In genomic region chr14:25103820-25104219, GRCh38 we compare ENCODE assay signal across 35 cellular contexts. TPM values are rescaled to one million over a fixed set of nuclear protein-coding genes. Genes with fewer than 3 reads are reported as not detected.
"Had no signal": no experiment of that assay in that cellular context is flagged by ENCODE, and none has a peak within 500 bp of the region (broad histone marks: within the 10 kb centered on the region; RNA-seq: fewer than 3 reads in every experiment).

No MANE protein-coding gene starts in this region.

- DNase-seq: activated CD4-positive, alpha-beta memory T cell treated with anti-CD3 and anti-CD28 coated beads, Interleukin-2, amount 10 ng/mL, durations not matched to agents 7 days and 5 days; activated CD4-positive, alpha-beta T cell treated with anti-CD3 and anti-CD28 coated beads for 1 hour; activated CD4-positive, alpha-beta T cell treated with anti-CD3 and anti-CD28 coated beads for 48 hours; activated CD4-positive, CD25-positive, alpha-beta regulatory T cell; activated CD8-positive, alpha-beta memory T cell treated with anti-CD3 and anti-CD28 coated beads for 24 hours; activated CD8-positive, alpha-beta memory T cell treated with anti-CD3 and anti-CD28 coated beads, Interleukin-2, amount 10 ng/mL, durations not matched to agents 7 days and 5 days; activated CD8-positive, alpha-beta memory T cell treated with anti-CD3 and anti-CD28 coated beads, Interleukin-2, amount 50 U/mL, for 48 hours; activated effector memory CD4-positive, alpha-beta T cell treated with Interleukin-2 at 50 U/mL for 16 hours; activated naive CD4-positive, alpha-beta T cell treated with anti-CD3 and anti-CD28 coated beads, Interleukin-2, amount 10 ng/mL, durations not matched to agents 7 days and 5 days; activated naive CD8-positive, alpha-beta T cell treated with anti-CD3 and anti-CD28 coated beads, Interleukin-2, amount 50 U/mL, for 24 hours; activated T-cell treated with anti-CD3 and anti-CD28 coated beads, Interleukin-2, amount 50 U/mL, for 48 hours; anterior cingulate cortex; brain microvascular endothelial cell; central memory CD4-positive, alpha-beta T cell; KG1; MM.1S; NCI-H1092 treated with DMSO at 0.1 percent for 48 hours; NCI-H1417; NCI-H146; NCI-H187; NCI-H2029 treated with DMSO at 0.1 percent for 48 hours; NCI-H2171 treated with DMSO at 0.1 percent for 48 hours; NCI-H2227 treated with DMSO at 0.1 percent for 48 hours; NCI-H446 treated with DMSO at 0.1 percent for 48 hours; NCI-H524; NCI-H69; NK-92 treated with Interleukin-12 subunit alpha and Interleukin-12 subunit beta, amount 100 ng/mL, for 24 hours; OCI-M1; SHP77 treated with DMSO at 0.1 percent for 48 hours; SW 1271; T-helper 1 cell; T-helper 2 cell; T-helper 9 cell; WERI-Rb-1 had no signal

- H3K4me3 Mint-ChIP-seq: activated CD4-positive, alpha-beta memory T cell treated with anti-CD3 and anti-CD28 coated beads, Interleukin-2, amount 10 ng/mL, durations not matched to agents 7 days and 5 days; activated CD8-positive, alpha-beta memory T cell treated with anti-CD3 and anti-CD28 coated beads, Interleukin-2, amount 10 ng/mL, durations not matched to agents 7 days and 5 days; activated naive CD4-positive, alpha-beta T cell treated with anti-CD3 and anti-CD28 coated beads, Interleukin-2, amount 10 ng/mL, durations not matched to agents 7 days and 5 days; activated naive CD8-positive, alpha-beta T cell; activated naive CD8-positive, alpha-beta T cell treated with anti-CD3 and anti-CD28 coated beads, Interleukin-2, amount 50 U/mL, for 24 hours had no signal

- H3K27ac Mint-ChIP-seq: activated CD4-positive, alpha-beta memory T cell treated with anti-CD3 and anti-CD28 coated beads, Interleukin-2, amount 10 ng/mL, durations not matched to agents 7 days and 5 days; activated CD8-positive, alpha-beta memory T cell treated with anti-CD3 and anti-CD28 coated beads, Interleukin-2, amount 10 ng/mL, durations not matched to agents 7 days and 5 days; activated naive CD4-positive, alpha-beta T cell treated with anti-CD3 and anti-CD28 coated beads, Interleukin-2, amount 10 ng/mL, durations not matched to agents 7 days and 5 days; activated naive CD8-positive, alpha-beta T cell; activated naive CD8-positive, alpha-beta T cell treated with anti-CD3 and anti-CD28 coated beads, Interleukin-2, amount 50 U/mL, for 24 hours had no signal

- ATAC-seq: activated CD8-positive, alpha-beta memory T cell treated with anti-CD3 and anti-CD28 coated beads, Interleukin-2, amount 10 ng/mL, durations not matched to agents 7 days and 5 days; activated naive CD8-positive, alpha-beta T cell treated with anti-CD3 and anti-CD28 coated beads, Interleukin-2, amount 50 U/mL, for 24 hours had no signal

- H3K4me1 Mint-ChIP-seq: activated CD4-positive, alpha-beta memory T cell treated with anti-CD3 and anti-CD28 coated beads, Interleukin-2, amount 10 ng/mL, durations not matched to agents 7 days and 5 days; activated CD8-positive, alpha-beta memory T cell treated with anti-CD3 and anti-CD28 coated beads, Interleukin-2, amount 10 ng/mL, durations not matched to agents 7 days and 5 days; activated naive CD4-positive, alpha-beta T cell treated with anti-CD3 and anti-CD28 coated beads, Interleukin-2, amount 10 ng/mL, durations not matched to agents 7 days and 5 days; activated naive CD8-positive, alpha-beta T cell treated with anti-CD3 and anti-CD28 coated beads, Interleukin-2, amount 50 U/mL, for 24 hours had no signal

- H3K36me3 Mint-ChIP-seq: activated CD8-positive, alpha-beta memory T cell treated with anti-CD3 and anti-CD28 coated beads, Interleukin-2, amount 10 ng/mL, durations not matched to agents 7 days and 5 days; activated naive CD4-positive, alpha-beta T cell treated with anti-CD3 and anti-CD28 coated beads, Interleukin-2, amount 10 ng/mL, durations not matched to agents 7 days and 5 days; activated naive CD8-positive, alpha-beta T cell had no signal

- H3K9me3 Mint-ChIP-seq: activated CD4-positive, alpha-beta memory T cell treated with anti-CD3 and anti-CD28 coated beads, Interleukin-2, amount 10 ng/mL, durations not matched to agents 7 days and 5 days; activated naive CD4-positive, alpha-beta T cell treated with anti-CD3 and anti-CD28 coated beads, Interleukin-2, amount 10 ng/mL, durations not matched to agents 7 days and 5 days; activated naive CD8-positive, alpha-beta T cell treated with anti-CD3 and anti-CD28 coated beads, Interleukin-2, amount 50 U/mL, for 24 hours had no signal

- H3K27me3 Mint-ChIP-seq: activated naive CD4-positive, alpha-beta T cell treated with anti-CD3 and anti-CD28 coated beads, Interleukin-2, amount 10 ng/mL, durations not matched to agents 7 days and 5 days had no signal

RNA-seq across cellular contexts. Expression of gene STXBP6, which starts 53.9 kb away (rescaled TPM):
- total RNA-seq: activated CD4-positive, alpha-beta memory T cell treated with anti-CD3 and anti-CD28 coated beads, Interleukin-2, amount 10 ng/mL, durations not matched to agents 7 days and 5 days; activated CD8-positive, alpha-beta memory T cell treated with anti-CD3 and anti-CD28 coated beads, Interleukin-2, amount 10 ng/mL, durations not matched to agents 7 days and 5 days had no signal
